Comparison of ENCODE assay signal across 8 cellular contexts in genomic region chr1:156499194-156499702, GRCh38. TPM values are rescaled to one million over a fixed set of nuclear protein-coding genes. Genes with fewer than 3 reads are reported as not detected.
DNase-seq lines count a peak whose midpoint lies in the region; ATAC-seq, FAIRE-seq and TF ChIP-seq lines count a peak whose summit lies in the region.

No MANE protein-coding gene starts in this region.

- H4K20me1 ChIP-seq in astrocyte (ENCODE audit: insufficient read depth, low read length): peaks cover 55% of the 10 kb centered on the region

- H3K27me3 Mint-ChIP-seq in astrocyte (ENCODE audit: low read depth, unreplicated experiment): no peaks in the 10 kb centered on the region
- no peaks in the 10 kb centered on the region for H3K27me3 Mint-ChIP-seq in type B pancreatic cell

- H3K9me3 Mint-ChIP-seq in astrocyte (ENCODE audit: unreplicated experiment): no peaks in the 10 kb centered on the region
- no peaks in the 10 kb centered on the region for H3K9me3 Mint-ChIP-seq in type B pancreatic cell

- peak overlapping the region; percentile 98 for H3K4me2 ChIP-seq in astrocyte (ENCODE audit: low read length)

- no peaks in the 10 kb centered on the region for H3K9me3 ChIP-seq in heart left ventricle
- no peaks in the 10 kb centered on the region for H3K9me3 ChIP-seq in astrocyte (ENCODE audit: insufficient read depth, low read depth, low read length)

- peaks cover 62% of the 10 kb centered on the region for H3K79me2 ChIP-seq in astrocyte (ENCODE audit: insufficient read depth, low read length)

- H3K36me3 Mint-ChIP-seq in astrocyte (ENCODE audit: low read depth, unreplicated experiment): peaks cover 5% of the 10 kb centered on the region
- no peaks in the 10 kb centered on the region for H3K36me3 Mint-ChIP-seq in type B pancreatic cell

- DNase-seq in heart left ventricle: no peak
- no peak for DNase-seq in Right ventricle myocardium inferior (ENCODE audit: missing footprints)
- DNase-seq in astrocyte (ENCODE audit: low read depth): no peak
- DNase-seq in lower leg skin (ENCODE audit: low spot score in 2 of 2): peak in 1 of 2 donors; percentile 83
- no peak for DNase-seq in type B pancreatic cell (ENCODE audit: extremely low spot score, unreplicated experiment)
- no peak for DNase-seq in DMS79 treated with DMSO at 0.1 percent for 48 hours (lab: John Stamatoyannopoulos, UW)

- H3K4me3 ChIP-seq in heart left ventricle: peak overlapping the region; percentile 69 to 100 (median 95)
- peak overlapping the region; percentile 91 for H3K4me3 ChIP-seq in astrocyte (ENCODE audit: insufficient read depth, low read depth, low read length)
- H3K4me3 ChIP-seq in lower leg skin (ENCODE audit: low read depth, poor library complexity, severe bottlenecking): peak overlapping the region; percentile 100

- peak overlapping the region; percentile 98 for H3K9ac ChIP-seq in astrocyte (ENCODE audit: low read length)

- ATAC-seq in heart left ventricle (no peak), Right ventricle myocardium inferior (no peak), HG03280 (IDR thresholded peaks at IDR 0.05; ENCODE audit: unreplicated experiment) (no peak), HG03460 (IDR thresholded peaks at IDR 0.05; ENCODE audit: unreplicated experiment) (no peak)

- H3K4me1 ChIP-seq in heart left ventricle (peaks cover 44 to 81% (median 73%) of the 10 kb centered on the region in 12 donors), astrocyte (ENCODE audit: insufficient read depth, low read length) (peaks cover 70% of the 10 kb centered on the region)

- H3K27me3 ChIP-seq in heart left ventricle (no peaks in the 10 kb centered on the region), astrocyte (ENCODE audit: insufficient read depth, low read length) (no peaks in the 10 kb centered on the region)

- TF ChIP-seq POLR2A in heart left ventricle (IDR thresholded peaks at IDR 0.05) (no peak), lower leg skin (IDR thresholded peaks at IDR 0.05) (no peak)

- H3K36me3 ChIP-seq in heart left ventricle (peaks cover 0 to 16% (median 4%) of the 10 kb centered on the region in 9 donors), astrocyte (ENCODE audit: insufficient read depth, low read length) (no peaks in the 10 kb centered on the region)

- H3K27ac ChIP-seq in heart left ventricle (peak overlapping the region; percentile 98 to 100 (median 100)), astrocyte (ENCODE audit: low read depth, low read length) (peak overlapping the region; percentile 72)

- intact Hi-C loops in heart left ventricle (cut with DNase I): loop anchor here in 3 of 10 donors (2.0 to 5.0 kb wide), 2 partner anchors 18 to 37 kb away; no protein-coding TSS in a partner anchor
- intact Hi-C loops in Right ventricle myocardium inferior (cut with DNase I): no loop called here
- intact Hi-C loops in lower leg skin (cut with DNase I; ENCODE audit: low total_unique reads): no loop called here

- WGBS in heart left ventricle, 4 donors: 0 to 1% (median 0%) methylated on average over 10 of the region's 10 CpGs
- 0 to 1% methylated on average over 10 of the region's 10 CpGs for WGBS in lower leg skin, 2 donors

- H3K4me1 Mint-ChIP-seq in astrocyte (ENCODE audit: low read depth, unreplicated experiment): peaks cover 55% of the 10 kb centered on the region
- H3K4me1 Mint-ChIP-seq in type B pancreatic cell (ENCODE audit: unreplicated experiment): peaks cover 52% of the 10 kb centered on the region

- TF ChIP-seq CTCF in heart left ventricle (IDR thresholded peaks at IDR 0.05) (no peak), astrocyte (IDR thresholded peaks at IDR 0.05; ENCODE audit: insufficient read depth, low read depth, low read length) (no peak), lower leg skin (IDR thresholded peaks at IDR 0.05) (no peak), type B pancreatic cell (conservative IDR thresholded peaks at IDR 0.05) (no peak)

- FAIRE-seq in astrocyte (lab: Jason Lieb, UNC): no peak

- H3K27ac Mint-ChIP-seq in astrocyte (ENCODE audit: unreplicated experiment) (peak overlapping the region; percentile 80), type B pancreatic cell (peak overlapping the region; percentile 74)

- no peak overlapping the region for H2AFZ ChIP-seq in astrocyte (ENCODE audit: low read depth, low read length)

- H3K4me3 Mint-ChIP-seq in astrocyte (ENCODE audit: unreplicated experiment) (peak overlapping the region; percentile 91), type B pancreatic cell (peak overlapping the region; percentile 89)

RNA-seq across cellular contexts. Expression of gene MEF2D, which starts 1.3 kb away (rescaled TPM):
- 100 to 1,000 TPM in 3 of 9 donors, 10 to 100 TPM in 6; 75.0 to 203 (median 93.2) TPM for total RNA-seq in heart left ventricle
- 10 to 100 TPM; 40.5 to 68.8 TPM for polyA plus RNA-seq in heart left ventricle
- 99.7 TPM for total RNA-seq in Right ventricle myocardium inferior
- total RNA-seq in astrocyte: 51.7 and 56.6 TPM in 2 replicates
- total RNA-seq in lower leg skin: 10 to 100 TPM; 32.1 to 67.3 (median 55.6) TPM
- 20.7 and 26.1 TPM in 2 replicates for total RNA-seq in type B pancreatic cell (ENCODE audit: low replicate concordance)
